Comparison of ENCODE assay signal across 1 cellular context in the genomic region with DNA sequence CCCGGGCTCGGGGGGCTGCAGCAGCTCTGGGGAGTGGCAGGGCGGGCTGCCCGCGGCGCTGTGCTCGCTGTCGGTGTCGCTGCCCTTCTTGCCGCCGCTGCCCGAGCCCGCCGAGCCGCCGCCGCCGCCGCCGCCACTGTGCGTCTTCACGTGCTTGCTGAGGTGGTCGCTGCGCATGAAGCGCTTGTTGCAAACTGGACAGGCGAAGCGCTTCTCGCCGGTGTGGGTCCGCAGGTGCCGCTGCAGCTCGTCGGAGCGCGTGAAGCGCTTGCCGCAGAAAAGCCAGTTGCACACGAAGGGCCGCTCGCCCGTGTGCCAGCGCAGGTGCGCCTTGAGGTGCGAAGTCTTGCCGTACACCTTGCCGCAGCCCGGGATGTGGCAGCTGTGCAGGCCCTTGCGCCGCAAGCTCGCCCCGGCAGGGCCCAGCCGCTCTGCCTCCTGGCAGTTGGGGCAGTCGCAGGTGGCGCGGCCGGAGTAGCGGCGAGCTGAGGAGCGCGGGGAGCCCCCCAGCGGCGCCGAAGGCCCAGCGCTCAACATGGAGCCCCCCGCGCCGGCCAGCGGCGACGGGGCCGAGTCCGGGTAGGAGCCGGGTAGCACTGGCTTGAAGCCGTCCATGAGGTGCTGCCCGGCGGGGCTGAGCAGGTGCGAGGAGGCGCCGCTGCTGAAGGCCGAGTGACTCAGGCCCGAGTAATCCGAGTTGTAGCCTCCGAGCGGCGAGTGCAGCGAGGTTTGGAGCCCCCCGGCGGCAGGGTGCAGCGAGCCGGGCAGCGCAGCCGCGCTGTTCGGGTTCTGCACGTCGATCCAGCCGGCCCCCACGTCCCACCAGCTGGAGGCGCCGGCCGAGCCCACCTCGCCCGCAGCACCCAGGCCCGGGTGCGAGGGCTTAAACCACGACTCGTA.
TF ChIP-seq lines count a peak whose summit lies in the region.

No MANE protein-coding gene starts in this region.

TF ChIP-seq in WTC11, 78 proteins besides CTCF, POLR2A, EP300 and RAD21 (continued from another document and continues in another):
- TF ChIP-seq, protein P1, sequence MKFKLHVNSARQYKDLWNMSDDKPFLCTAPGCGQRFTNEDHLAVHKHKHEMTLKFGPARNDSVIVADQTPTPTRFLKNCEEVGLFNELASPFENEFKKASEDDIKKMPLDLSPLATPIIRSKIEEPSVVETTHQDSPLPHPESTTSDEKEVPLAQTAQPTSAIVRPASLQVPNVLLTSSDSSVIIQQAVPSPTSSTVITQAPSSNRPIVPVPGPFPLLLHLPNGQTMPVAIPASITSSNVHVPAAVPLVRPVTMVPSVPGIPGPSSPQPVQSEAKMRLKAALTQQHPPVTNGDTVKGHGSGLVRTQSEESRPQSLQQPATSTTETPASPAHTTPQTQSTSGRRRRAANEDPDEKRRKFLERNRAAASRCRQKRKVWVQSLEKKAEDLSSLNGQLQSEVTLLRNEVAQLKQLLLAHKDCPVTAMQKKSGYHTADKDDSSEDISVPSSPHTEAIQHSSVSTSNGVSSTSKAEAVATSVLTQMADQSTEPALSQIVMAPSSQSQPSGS (CRISPR knock-in tag; IDR thresholded peaks at IDR 0.05; ENCODE audit: borderline replicate concordance, low read depth) = peak; percentile 84
- TF ChIP-seq TEAD4 (CRISPR knock-in tag; IDR thresholded peaks at IDR 0.05) (0 out of 2 replicates have a peak, but pooled peaks have one; percentile 61), ZNF232 (CRISPR knock-in tag; IDR thresholded peaks at IDR 0.05) (peak; percentile 93), NR1H2 (CRISPR knock-in tag; IDR thresholded peaks at IDR 0.05) (no peak), OVOL2 (CRISPR knock-in tag; IDR thresholded peaks at IDR 0.05; ENCODE audit: borderline replicate concordance) (no peak), ESRRA (CRISPR knock-in tag; IDR thresholded peaks at IDR 0.05; ENCODE audit: borderline replicate concordance) (peak; percentile 86), JUN (CRISPR knock-in tag; IDR thresholded peaks at IDR 0.05) (peak; percentile 95), SMAD3 (CRISPR knock-in tag; IDR thresholded peaks at IDR 0.05; ENCODE audit: borderline replicate concordance) (peak; percentile 92), ZNF138 (CRISPR knock-in tag; conservative IDR thresholded peaks at IDR 0.05) (peak; percentile 94; the same call in 1 of the 2 replicates), ZNF121 (CRISPR knock-in tag; IDR thresholded peaks at IDR 0.05) (no peak), KAT7 (CRISPR knock-in tag; IDR thresholded peaks at IDR 0.05; ENCODE audit: borderline replicate concordance) (no peak), GRHL2 (CRISPR knock-in tag; IDR thresholded peaks at IDR 0.05; ENCODE audit: insufficient replicate concordance, severe bottlenecking) (no peak), ZNF671 (CRISPR knock-in tag; IDR thresholded peaks at IDR 0.05) (no peak)
- TF ChIP-seq, protein P2, sequence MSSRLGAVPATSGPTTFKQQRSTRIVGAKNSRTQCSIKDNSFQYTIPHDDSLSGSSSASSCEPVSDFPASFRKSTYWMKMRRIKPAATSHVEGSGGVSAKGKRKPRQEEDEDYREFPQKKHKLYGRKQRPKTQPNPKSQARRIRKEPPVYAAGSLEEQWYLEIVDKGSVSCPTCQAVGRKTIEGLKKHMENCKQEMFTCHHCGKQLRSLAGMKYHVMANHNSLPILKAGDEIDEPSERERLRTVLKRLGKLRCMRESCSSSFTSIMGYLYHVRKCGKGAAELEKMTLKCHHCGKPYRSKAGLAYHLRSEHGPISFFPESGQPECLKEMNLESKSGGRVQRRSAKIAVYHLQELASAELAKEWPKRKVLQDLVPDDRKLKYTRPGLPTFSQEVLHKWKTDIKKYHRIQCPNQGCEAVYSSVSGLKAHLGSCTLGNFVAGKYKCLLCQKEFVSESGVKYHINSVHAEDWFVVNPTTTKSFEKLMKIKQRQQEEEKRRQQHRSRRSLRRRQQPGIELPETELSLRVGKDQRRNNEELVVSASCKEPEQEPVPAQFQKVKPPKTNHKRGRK (CRISPR knock-in tag; IDR thresholded peaks at IDR 0.05; ENCODE audit: borderline replicate concordance) = no peak
- TF ChIP-seq, protein P3, sequence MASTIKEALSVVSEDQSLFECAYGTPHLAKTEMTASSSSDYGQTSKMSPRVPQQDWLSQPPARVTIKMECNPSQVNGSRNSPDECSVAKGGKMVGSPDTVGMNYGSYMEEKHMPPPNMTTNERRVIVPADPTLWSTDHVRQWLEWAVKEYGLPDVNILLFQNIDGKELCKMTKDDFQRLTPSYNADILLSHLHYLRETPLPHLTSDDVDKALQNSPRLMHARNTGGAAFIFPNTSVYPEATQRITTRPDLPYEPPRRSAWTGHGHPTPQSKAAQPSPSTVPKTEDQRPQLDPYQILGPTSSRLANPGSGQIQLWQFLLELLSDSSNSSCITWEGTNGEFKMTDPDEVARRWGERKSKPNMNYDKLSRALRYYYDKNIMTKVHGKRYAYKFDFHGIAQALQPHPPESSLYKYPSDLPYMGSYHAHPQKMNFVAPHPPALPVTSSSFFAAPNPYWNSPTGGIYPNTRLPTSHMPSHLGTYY (CRISPR knock-in tag; IDR thresholded peaks at IDR 0.05) = no peak
- TF ChIP-seq, protein P4, sequence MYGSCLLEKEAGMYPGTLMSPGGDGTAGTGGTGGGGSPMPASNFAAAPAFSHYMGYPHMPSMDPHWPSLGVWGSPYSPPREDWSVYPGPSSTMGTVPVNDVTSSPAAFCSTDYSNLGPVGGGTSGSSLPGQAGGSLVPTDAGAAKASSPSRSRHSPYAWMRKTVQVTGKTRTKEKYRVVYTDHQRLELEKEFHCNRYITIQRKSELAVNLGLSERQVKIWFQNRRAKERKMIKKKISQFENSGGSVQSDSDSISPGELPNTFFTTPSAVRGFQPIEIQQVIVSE (CRISPR knock-in tag; IDR thresholded peaks at IDR 0.05; ENCODE audit: borderline replicate concordance) = no peak
- TF ChIP-seq, protein P5, sequence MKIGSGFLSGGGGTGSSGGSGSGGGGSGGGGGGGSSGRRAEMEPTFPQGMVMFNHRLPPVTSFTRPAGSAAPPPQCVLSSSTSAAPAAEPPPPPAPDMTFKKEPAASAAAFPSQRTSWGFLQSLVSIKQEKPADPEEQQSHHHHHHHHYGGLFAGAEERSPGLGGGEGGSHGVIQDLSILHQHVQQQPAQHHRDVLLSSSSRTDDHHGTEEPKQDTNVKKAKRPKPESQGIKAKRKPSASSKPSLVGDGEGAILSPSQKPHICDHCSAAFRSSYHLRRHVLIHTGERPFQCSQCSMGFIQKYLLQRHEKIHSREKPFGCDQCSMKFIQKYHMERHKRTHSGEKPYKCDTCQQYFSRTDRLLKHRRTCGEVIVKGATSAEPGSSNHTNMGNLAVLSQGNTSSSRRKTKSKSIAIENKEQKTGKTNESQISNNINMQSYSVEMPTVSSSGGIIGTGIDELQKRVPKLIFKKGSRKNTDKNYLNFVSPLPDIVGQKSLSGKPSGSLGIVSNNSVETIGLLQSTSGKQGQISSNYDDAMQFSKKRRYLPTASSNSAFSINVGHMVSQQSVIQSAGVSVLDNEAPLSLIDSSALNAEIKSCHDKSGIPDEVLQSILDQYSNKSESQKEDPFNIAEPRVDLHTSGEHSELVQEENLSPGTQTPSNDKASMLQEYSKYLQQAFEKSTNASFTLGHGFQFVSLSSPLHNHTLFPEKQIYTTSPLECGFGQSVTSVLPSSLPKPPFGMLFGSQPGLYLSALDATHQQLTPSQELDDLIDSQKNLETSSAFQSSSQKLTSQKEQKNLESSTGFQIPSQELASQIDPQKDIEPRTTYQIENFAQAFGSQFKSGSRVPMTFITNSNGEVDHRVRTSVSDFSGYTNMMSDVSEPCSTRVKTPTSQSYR (CRISPR knock-in tag; IDR thresholded peaks at IDR 0.05) = peak; percentile 87; the same call in 1 of the 2 replicates
- TF ChIP-seq, protein P6, sequence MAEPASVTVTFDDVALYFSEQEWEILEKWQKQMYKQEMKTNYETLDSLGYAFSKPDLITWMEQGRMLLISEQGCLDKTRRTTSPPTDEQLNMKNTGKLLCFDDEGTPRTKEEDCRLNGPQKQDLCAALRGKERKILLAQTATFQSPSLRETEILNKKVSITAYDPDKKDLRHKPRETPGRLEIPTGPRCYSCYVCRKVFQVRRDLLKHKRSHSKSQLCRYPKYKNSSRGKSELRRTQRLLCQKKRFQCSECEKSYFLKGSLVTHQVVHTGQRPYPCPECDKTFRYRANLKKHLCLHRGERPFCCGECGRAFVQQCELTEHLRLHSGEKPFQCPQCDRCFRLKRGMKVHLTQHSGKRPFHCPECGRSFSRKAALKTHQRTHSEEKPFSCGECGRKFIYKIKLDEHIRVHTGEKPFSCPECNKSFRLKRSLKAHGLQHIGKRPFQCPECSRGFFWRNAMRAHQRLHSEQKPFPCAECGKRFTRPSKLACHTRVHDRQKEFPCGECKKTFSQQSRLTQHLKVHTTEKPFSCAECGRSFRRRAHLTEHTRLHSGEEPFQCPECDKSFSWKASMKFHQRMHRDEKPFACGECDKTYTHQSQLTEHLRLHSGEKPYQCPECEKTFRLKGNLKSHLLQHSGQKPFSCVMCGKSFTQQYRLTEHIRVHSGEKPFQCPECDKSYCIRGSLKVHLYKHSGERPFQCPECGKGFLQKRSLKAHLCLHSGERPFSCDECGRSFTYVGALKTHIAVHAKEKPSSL (CRISPR knock-in tag; conservative IDR thresholded peaks at IDR 0.05) = no peak
- TF ChIP-seq, protein P7, sequence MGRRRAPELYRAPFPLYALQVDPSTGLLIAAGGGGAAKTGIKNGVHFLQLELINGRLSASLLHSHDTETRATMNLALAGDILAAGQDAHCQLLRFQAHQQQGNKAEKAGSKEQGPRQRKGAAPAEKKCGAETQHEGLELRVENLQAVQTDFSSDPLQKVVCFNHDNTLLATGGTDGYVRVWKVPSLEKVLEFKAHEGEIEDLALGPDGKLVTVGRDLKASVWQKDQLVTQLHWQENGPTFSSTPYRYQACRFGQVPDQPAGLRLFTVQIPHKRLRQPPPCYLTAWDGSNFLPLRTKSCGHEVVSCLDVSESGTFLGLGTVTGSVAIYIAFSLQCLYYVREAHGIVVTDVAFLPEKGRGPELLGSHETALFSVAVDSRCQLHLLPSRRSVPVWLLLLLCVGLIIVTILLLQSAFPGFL (CRISPR knock-in tag; IDR thresholded peaks at IDR 0.05; ENCODE audit: borderline replicate concordance) = no peak
- TF ChIP-seq, protein P8, sequence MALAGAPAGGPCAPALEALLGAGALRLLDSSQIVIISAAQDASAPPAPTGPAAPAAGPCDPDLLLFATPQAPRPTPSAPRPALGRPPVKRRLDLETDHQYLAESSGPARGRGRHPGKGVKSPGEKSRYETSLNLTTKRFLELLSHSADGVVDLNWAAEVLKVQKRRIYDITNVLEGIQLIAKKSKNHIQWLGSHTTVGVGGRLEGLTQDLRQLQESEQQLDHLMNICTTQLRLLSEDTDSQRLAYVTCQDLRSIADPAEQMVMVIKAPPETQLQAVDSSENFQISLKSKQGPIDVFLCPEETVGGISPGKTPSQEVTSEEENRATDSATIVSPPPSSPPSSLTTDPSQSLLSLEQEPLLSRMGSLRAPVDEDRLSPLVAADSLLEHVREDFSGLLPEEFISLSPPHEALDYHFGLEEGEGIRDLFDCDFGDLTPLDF (CRISPR knock-in tag; IDR thresholded peaks at IDR 0.05) = no peak
- TF ChIP-seq, protein P9, sequence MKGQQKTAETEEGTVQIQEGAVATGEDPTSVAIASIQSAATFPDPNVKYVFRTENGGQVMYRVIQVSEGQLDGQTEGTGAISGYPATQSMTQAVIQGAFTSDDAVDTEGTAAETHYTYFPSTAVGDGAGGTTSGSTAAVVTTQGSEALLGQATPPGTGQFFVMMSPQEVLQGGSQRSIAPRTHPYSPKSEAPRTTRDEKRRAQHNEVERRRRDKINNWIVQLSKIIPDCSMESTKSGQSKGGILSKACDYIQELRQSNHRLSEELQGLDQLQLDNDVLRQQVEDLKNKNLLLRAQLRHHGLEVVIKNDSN (CRISPR knock-in tag; IDR thresholded peaks at IDR 0.05) = peak; percentile 73
- TF ChIP-seq, protein P10, sequence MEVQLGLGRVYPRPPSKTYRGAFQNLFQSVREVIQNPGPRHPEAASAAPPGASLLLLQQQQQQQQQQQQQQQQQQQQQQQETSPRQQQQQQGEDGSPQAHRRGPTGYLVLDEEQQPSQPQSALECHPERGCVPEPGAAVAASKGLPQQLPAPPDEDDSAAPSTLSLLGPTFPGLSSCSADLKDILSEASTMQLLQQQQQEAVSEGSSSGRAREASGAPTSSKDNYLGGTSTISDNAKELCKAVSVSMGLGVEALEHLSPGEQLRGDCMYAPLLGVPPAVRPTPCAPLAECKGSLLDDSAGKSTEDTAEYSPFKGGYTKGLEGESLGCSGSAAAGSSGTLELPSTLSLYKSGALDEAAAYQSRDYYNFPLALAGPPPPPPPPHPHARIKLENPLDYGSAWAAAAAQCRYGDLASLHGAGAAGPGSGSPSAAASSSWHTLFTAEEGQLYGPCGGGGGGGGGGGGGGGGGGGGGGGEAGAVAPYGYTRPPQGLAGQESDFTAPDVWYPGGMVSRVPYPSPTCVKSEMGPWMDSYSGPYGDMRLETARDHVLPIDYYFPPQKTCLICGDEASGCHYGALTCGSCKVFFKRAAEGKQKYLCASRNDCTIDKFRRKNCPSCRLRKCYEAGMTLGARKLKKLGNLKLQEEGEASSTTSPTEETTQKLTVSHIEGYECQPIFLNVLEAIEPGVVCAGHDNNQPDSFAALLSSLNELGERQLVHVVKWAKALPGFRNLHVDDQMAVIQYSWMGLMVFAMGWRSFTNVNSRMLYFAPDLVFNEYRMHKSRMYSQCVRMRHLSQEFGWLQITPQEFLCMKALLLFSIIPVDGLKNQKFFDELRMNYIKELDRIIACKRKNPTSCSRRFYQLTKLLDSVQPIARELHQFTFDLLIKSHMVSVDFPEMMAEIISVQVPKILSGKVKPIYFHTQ (CRISPR knock-in tag; IDR thresholded peaks at IDR 0.05) = no peak
- TF ChIP-seq, protein P11, sequence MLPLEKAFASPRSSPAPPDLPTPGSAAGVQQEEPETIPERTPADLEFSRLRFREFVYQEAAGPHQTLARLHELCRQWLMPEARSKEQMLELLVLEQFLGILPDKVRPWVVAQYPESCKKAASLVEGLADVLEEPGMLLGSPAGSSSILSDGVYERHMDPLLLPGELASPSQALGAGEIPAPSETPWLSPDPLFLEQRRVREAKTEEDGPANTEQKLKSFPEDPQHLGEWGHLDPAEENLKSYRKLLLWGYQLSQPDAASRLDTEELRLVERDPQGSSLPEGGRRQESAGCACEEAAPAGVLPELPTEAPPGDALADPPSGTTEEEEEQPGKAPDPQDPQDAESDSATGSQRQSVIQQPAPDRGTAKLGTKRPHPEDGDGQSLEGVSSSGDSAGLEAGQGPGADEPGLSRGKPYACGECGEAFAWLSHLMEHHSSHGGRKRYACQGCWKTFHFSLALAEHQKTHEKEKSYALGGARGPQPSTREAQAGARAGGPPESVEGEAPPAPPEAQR (CRISPR knock-in tag; IDR thresholded peaks at IDR 0.05) = no peak
- TF ChIP-seq, protein P12, sequence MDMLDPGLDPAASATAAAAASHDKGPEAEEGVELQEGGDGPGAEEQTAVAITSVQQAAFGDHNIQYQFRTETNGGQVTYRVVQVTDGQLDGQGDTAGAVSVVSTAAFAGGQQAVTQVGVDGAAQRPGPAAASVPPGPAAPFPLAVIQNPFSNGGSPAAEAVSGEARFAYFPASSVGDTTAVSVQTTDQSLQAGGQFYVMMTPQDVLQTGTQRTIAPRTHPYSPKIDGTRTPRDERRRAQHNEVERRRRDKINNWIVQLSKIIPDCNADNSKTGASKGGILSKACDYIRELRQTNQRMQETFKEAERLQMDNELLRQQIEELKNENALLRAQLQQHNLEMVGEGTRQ (CRISPR knock-in tag; IDR thresholded peaks at IDR 0.05) = no peak
- TF ChIP-seq, protein P13, sequence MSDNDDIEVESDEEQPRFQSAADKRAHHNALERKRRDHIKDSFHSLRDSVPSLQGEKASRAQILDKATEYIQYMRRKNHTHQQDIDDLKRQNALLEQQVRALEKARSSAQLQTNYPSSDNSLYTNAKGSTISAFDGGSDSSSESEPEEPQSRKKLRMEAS (CRISPR knock-in tag; IDR thresholded peaks at IDR 0.05) = peak; percentile 90
- TF ChIP-seq, protein P14, sequence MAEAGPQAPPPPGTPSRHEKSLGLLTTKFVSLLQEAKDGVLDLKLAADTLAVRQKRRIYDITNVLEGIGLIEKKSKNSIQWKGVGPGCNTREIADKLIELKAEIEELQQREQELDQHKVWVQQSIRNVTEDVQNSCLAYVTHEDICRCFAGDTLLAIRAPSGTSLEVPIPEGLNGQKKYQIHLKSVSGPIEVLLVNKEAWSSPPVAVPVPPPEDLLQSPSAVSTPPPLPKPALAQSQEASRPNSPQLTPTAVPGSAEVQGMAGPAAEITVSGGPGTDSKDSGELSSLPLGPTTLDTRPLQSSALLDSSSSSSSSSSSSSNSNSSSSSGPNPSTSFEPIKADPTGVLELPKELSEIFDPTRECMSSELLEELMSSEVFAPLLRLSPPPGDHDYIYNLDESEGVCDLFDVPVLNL (CRISPR knock-in tag; IDR thresholded peaks at IDR 0.05; ENCODE audit: borderline replicate concordance, low read depth) = peak; percentile 69; the same call in 1 of the 2 replicates
